Comparison of ENCODE assay signal across 1 cellular context in genomic region chr16:75433732-75434413, GRCh38.
TF ChIP-seq lines count a peak whose summit lies in the region.

No MANE protein-coding gene starts in this region.

TF ChIP-seq in GM12878, 131 proteins besides CTCF, POLR2A, EP300 and RAD21 (continued from another document and continues in another):
- 0 out of 2 replicates have a peak, but pooled peaks have one; percentile 48 for TF ChIP-seq MAX (IDR thresholded peaks at IDR 0.05; ENCODE audit: low read depth, low read length)
- TF ChIP-seq TAF1 (IDR thresholded peaks at IDR 0.05; ENCODE audit: borderline replicate concordance, low read depth, low read length): peak; percentile 84
- TF ChIP-seq ZSCAN29 (IDR thresholded peaks at IDR 0.05): no peak
- TF ChIP-seq DPF2 (IDR thresholded peaks at IDR 0.05): no peak
- peak; percentile 47; the same call in 1 of the 2 replicates for TF ChIP-seq FOXK2 (IDR thresholded peaks at IDR 0.05)
- no peak for TF ChIP-seq RELA (IDR thresholded peaks at IDR 0.05; ENCODE audit: borderline replicate concordance, partially characterized antibody)
- peak; percentile 74 for TF ChIP-seq POLR2AphosphoS5 (IDR thresholded peaks at IDR 0.05; ENCODE audit: low read length)
- TF ChIP-seq, protein P1, sequence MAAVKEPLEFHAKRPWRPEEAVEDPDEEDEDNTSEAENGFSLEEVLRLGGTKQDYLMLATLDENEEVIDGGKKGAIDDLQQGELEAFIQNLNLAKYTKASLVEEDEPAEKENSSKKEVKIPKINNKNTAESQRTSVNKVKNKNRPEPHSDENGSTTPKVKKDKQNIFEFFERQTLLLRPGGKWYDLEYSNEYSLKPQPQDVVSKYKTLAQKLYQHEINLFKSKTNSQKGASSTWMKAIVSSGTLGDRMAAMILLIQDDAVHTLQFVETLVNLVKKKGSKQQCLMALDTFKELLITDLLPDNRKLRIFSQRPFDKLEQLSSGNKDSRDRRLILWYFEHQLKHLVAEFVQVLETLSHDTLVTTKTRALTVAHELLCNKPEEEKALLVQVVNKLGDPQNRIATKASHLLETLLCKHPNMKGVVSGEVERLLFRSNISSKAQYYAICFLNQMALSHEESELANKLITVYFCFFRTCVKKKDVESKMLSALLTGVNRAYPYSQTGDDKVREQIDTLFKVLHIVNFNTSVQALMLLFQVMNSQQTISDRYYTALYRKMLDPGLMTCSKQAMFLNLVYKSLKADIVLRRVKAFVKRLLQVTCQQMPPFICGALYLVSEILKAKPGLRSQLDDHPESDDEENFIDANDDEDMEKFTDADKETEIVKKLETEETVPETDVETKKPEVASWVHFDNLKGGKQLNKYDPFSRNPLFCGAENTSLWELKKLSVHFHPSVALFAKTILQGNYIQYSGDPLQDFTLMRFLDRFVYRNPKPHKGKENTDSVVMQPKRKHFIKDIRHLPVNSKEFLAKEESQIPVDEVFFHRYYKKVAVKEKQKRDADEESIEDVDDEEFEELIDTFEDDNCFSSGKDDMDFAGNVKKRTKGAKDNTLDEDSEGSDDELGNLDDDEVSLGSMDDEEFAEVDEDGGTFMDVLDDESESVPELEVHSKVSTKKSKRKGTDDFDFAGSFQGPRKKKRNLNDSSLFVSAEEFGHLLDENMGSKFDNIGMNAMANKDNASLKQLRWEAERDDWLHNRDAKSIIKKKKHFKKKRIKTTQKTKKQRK (IDR thresholded peaks at IDR 0.05; ENCODE audit: low read depth, low read length): no peak
- TF ChIP-seq NRF1 (conservative IDR thresholded peaks at IDR 0.05; ENCODE audit: low read depth, low read length): peak; percentile 78
- TF ChIP-seq, protein P2, sequence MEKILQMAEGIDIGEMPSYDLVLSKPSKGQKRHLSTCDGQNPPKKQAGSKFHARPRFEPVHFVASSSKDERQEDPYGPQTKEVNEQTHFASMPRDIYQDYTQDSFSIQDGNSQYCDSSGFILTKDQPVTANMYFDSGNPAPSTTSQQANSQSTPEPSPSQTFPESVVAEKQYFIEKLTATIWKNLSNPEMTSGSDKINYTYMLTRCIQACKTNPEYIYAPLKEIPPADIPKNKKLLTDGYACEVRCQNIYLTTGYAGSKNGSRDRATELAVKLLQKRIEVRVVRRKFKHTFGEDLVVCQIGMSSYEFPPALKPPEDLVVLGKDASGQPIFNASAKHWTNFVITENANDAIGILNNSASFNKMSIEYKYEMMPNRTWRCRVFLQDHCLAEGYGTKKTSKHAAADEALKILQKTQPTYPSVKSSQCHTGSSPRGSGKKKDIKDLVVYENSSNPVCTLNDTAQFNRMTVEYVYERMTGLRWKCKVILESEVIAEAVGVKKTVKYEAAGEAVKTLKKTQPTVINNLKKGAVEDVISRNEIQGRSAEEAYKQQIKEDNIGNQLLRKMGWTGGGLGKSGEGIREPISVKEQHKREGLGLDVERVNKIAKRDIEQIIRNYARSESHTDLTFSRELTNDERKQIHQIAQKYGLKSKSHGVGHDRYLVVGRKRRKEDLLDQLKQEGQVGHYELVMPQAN (conservative IDR thresholded peaks at IDR 0.05): peak; percentile 68
- peak; percentile 37 for TF ChIP-seq RUNX3 (IDR thresholded peaks at IDR 0.05; ENCODE audit: low read length)
- TF ChIP-seq CHD2 (IDR thresholded peaks at IDR 0.05; ENCODE audit: borderline replicate concordance, low read depth, low read length): no peak
- no peak for TF ChIP-seq ESRRA (IDR thresholded peaks at IDR 0.05; ENCODE audit: low read length)
- TF ChIP-seq HDGF (IDR thresholded peaks at IDR 0.05): no peak; the same call in 1 of the 2 replicates
- peak; percentile 61 for TF ChIP-seq RAD51 (IDR thresholded peaks at IDR 0.05)
- no peak for TF ChIP-seq BCL3 (IDR thresholded peaks at IDR 0.05; ENCODE audit: borderline replicate concordance, insufficient read depth, low read depth, low read length, poor library complexity, severe bottlenecking)
- TF ChIP-seq RB1 (IDR thresholded peaks at IDR 0.05; ENCODE audit: borderline replicate concordance): no peak
- no peak for TF ChIP-seq EZH2 (IDR thresholded peaks at IDR 0.05; ENCODE audit: borderline replicate concordance, control insufficient read depth, low read depth, low read length)
- TF ChIP-seq, protein P3, sequence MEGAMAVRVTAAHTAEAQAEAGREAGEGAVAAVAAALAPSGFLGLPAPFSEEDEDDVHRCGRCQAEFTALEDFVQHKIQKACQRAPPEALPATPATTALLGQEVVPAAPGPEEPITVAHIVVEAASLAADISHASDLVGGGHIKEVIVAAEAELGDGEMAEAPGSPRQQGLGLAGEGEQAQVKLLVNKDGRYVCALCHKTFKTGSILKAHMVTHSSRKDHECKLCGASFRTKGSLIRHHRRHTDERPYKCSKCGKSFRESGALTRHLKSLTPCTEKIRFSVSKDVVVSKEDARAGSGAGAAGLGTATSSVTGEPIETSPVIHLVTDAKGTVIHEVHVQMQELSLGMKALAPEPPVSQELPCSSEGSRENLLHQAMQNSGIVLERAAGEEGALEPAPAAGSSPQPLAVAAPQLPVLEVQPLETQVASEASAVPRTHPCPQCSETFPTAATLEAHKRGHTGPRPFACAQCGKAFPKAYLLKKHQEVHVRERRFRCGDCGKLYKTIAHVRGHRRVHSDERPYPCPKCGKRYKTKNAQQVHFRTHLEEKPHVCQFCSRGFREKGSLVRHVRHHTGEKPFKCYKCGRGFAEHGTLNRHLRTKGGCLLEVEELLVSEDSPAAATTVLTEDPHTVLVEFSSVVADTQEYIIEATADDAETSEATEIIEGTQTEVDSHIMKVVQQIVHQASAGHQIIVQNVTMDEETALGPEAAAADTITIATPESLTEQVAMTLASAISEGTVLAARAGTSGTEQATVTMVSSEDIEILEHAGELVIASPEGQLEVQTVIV (IDR thresholded peaks at IDR 0.05; ENCODE audit: borderline replicate concordance, partially characterized antibody): no peak
- TF ChIP-seq GATAD2B (conservative IDR thresholded peaks at IDR 0.05; ENCODE audit: low read depth): no peak
- TF ChIP-seq MLLT1 (IDR thresholded peaks at IDR 0.05): peak; percentile 86
- no peak for TF ChIP-seq ZNF207 (IDR thresholded peaks at IDR 0.05; ENCODE audit: borderline replicate concordance)
- TF ChIP-seq, protein P4, sequence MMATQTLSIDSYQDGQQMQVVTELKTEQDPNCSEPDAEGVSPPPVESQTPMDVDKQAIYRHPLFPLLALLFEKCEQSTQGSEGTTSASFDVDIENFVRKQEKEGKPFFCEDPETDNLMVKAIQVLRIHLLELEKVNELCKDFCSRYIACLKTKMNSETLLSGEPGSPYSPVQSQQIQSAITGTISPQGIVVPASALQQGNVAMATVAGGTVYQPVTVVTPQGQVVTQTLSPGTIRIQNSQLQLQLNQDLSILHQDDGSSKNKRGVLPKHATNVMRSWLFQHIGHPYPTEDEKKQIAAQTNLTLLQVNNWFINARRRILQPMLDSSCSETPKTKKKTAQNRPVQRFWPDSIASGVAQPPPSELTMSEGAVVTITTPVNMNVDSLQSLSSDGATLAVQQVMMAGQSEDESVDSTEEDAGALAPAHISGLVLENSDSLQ (IDR thresholded peaks at IDR 0.05): 0 out of 2 replicates have a peak, but pooled peaks have one; percentile 13
- 0 out of 2 replicates have a peak, but pooled peaks have one; percentile 33 for TF ChIP-seq TBL1XR1 (IDR thresholded peaks at IDR 0.05; ENCODE audit: low read depth, low read length)
- 0 out of 2 replicates have a peak, but pooled peaks have one; percentile 25 for TF ChIP-seq NFIC (IDR thresholded peaks at IDR 0.05; ENCODE audit: low read depth, low read length)
- TF ChIP-seq ZNF384 (IDR thresholded peaks at IDR 0.05; ENCODE audit: borderline replicate concordance, low read depth, low read length): 0 out of 2 replicates have a peak, but pooled peaks have one; percentile 43
- TF ChIP-seq, protein P5, sequence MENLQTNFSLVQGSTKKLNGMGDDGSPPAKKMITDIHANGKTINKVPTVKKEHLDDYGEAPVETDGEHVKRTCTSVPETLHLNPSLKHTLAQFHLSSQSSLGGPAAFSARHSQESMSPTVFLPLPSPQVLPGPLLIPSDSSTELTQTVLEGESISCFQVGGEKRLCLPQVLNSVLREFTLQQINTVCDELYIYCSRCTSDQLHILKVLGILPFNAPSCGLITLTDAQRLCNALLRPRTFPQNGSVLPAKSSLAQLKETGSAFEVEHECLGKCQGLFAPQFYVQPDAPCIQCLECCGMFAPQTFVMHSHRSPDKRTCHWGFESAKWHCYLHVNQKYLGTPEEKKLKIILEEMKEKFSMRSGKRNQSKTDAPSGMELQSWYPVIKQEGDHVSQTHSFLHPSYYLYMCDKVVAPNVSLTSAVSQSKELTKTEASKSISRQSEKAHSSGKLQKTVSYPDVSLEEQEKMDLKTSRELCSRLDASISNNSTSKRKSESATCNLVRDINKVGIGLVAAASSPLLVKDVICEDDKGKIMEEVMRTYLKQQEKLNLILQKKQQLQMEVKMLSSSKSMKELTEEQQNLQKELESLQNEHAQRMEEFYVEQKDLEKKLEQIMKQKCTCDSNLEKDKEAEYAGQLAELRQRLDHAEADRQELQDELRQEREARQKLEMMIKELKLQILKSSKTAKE (IDR thresholded peaks at IDR 0.05; ENCODE audit: low read depth, poor library complexity, severe bottlenecking): peak; percentile 41
- no peak for TF ChIP-seq CHD1 (IDR thresholded peaks at IDR 0.05; ENCODE audit: low read depth, low read length)
- peak; percentile 38; the same call in 1 of the 3 replicates for TF ChIP-seq POU2F2 (IDR thresholded peaks at IDR 0.05; ENCODE audit: borderline replicate concordance, low read depth, low read length)
- no peak for TF ChIP-seq ZBED1 (IDR thresholded peaks at IDR 0.05; ENCODE audit: borderline replicate concordance)
- TF ChIP-seq STAT3 (IDR thresholded peaks at IDR 0.05; ENCODE audit: low read depth, low read length): 0 out of 2 replicates have a peak, but pooled peaks have one; percentile 48
- no peak for TF ChIP-seq NR2F1 (conservative IDR thresholded peaks at IDR 0.05)
- TF ChIP-seq, protein P6, sequence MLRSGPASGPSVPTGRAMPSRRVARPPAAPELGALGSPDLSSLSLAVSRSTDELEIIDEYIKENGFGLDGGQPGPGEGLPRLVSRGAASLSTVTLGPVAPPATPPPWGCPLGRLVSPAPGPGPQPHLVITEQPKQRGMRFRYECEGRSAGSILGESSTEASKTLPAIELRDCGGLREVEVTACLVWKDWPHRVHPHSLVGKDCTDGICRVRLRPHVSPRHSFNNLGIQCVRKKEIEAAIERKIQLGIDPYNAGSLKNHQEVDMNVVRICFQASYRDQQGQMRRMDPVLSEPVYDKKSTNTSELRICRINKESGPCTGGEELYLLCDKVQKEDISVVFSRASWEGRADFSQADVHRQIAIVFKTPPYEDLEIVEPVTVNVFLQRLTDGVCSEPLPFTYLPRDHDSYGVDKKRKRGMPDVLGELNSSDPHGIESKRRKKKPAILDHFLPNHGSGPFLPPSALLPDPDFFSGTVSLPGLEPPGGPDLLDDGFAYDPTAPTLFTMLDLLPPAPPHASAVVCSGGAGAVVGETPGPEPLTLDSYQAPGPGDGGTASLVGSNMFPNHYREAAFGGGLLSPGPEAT (IDR thresholded peaks at IDR 0.05; ENCODE audit: low read depth): peak; percentile 26; the same call in 1 of the 2 replicates
- peak; percentile 7; the same call in 1 of the 2 replicates for TF ChIP-seq NBN (IDR thresholded peaks at IDR 0.05)
- TF ChIP-seq, protein P7, sequence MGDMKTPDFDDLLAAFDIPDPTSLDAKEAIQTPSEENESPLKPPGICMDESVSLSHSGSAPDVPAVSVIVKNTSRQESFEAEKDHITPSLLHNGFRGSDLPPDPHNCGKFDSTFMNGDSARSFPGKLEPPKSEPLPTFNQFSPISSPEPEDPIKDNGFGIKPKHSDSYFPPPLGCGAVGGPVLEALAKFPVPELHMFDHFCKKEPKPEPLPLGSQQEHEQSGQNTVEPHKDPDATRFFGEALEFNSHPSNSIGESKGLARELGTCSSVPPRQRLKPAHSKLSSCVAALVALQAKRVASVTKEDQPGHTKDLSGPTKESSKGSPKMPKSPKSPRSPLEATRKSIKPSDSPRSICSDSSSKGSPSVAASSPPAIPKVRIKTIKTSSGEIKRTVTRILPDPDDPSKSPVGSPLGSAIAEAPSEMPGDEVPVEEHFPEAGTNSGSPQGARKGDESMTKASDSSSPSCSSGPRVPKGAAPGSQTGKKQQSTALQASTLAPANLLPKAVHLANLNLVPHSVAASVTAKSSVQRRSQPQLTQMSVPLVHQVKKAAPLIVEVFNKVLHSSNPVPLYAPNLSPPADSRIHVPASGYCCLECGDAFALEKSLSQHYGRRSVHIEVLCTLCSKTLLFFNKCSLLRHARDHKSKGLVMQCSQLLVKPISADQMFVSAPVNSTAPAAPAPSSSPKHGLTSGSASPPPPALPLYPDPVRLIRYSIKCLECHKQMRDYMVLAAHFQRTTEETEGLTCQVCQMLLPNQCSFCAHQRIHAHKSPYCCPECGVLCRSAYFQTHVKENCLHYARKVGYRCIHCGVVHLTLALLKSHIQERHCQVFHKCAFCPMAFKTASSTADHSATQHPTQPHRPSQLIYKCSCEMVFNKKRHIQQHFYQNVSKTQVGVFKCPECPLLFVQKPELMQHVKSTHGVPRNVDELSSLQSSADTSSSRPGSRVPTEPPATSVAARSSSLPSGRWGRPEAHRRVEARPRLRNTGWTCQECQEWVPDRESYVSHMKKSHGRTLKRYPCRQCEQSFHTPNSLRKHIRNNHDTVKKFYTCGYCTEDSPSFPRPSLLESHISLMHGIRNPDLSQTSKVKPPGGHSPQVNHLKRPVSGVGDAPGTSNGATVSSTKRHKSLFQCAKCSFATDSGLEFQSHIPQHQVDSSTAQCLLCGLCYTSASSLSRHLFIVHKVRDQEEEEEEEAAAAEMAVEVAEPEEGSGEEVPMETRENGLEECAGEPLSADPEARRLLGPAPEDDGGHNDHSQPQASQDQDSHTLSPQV (IDR thresholded peaks at IDR 0.05): no peak
- TF ChIP-seq ATF7 (IDR thresholded peaks at IDR 0.05; ENCODE audit: low read depth): no peak
